ENCODE assay signal across 16 cellular contexts in the genomic region with DNA sequence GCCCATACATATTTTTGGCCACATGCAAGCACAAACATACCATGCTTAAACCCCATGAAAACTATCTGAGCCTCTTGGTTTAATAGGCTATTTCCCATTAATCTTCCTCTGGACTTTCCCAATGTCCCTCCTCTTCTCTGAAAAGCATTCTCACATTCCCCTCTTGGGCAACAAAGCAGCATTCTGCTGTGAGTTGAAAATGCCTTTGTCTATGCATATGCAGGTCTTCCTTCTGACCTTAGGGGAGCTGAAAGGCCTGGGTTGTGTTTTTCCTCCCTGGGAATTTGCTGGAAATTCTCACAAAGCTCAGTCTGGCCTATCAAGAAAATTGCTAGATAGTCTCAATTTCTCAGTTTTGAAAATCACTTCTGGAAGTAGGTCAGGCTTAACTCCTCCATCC. TPM values are rescaled to one million over a fixed set of nuclear protein-coding genes. Genes with fewer than 3 reads are reported as not detected.
DNase-seq lines count a peak whose midpoint lies in the region; ATAC-seq and TF ChIP-seq lines count a peak whose summit lies in the region.
"Had no signal": no experiment of that assay in that cellular context is flagged by ENCODE, and none has a peak within 500 bp of the region (broad histone marks: within the 10 kb centered on the region; RNA-seq: fewer than 3 reads in every experiment).

No MANE protein-coding gene starts in this region.

- no peaks in the 10 kb centered on the region for H3K36me3 ChIP-seq in aorta (ENCODE audit: control insufficient read depth in 1 of 2, insufficient read depth in 2 of 2, low read length in 1 of 2)
- H3K36me3 ChIP-seq: BLaER1 had no signal

- no peaks in the 10 kb centered on the region for H3K4me1 ChIP-seq in aorta (ENCODE audit: control insufficient read depth in 1 of 2, insufficient read depth in 2 of 2, low read length in 2 of 2)
- H3K4me1 ChIP-seq: BLaER1, Caco-2 had no signal

- H3K4me3 Mint-ChIP-seq in WTC11, result no peak overlapping the region
- H3K4me3 Mint-ChIP-seq in memory B cell, result no peak overlapping the region
- H3K4me3 Mint-ChIP-seq: CD8-positive, alpha-beta memory T cell had no signal

- H3K9me3 ChIP-seq in aorta (ENCODE audit: control insufficient read depth, low read length), result no peaks in the 10 kb centered on the region
- H3K9me3 ChIP-seq: BLaER1, Caco-2 had no signal

- no peak for TF ChIP-seq CTCF in WTC11 (IDR thresholded peaks at IDR 0.05)

- H3K36me3 Mint-ChIP-seq in activated naive CD4-positive, alpha-beta T cell treated with anti-CD3 and anti-CD28 coated beads, Interleukin-2, amount 50 U/mL, for 72 hours, result no peaks in the 10 kb centered on the region
- H3K36me3 Mint-ChIP-seq in WTC11, result no peaks in the 10 kb centered on the region
- H3K36me3 Mint-ChIP-seq in memory B cell, result no peaks in the 10 kb centered on the region
- H3K36me3 Mint-ChIP-seq: CD8-positive, alpha-beta memory T cell had no signal

- POLR2A ChIA-PET in WTC11 (lab: Charles Lee), result no interaction called here

- no peak overlapping the region for H3K27ac Mint-ChIP-seq in activated naive CD4-positive, alpha-beta T cell treated with anti-CD3 and anti-CD28 coated beads, Interleukin-2, amount 50 U/mL, for 72 hours
- H3K27ac Mint-ChIP-seq in WTC11 (no peak overlapping the region), memory B cell (peak overlapping the region; percentile 4)
- H3K27ac Mint-ChIP-seq: CD8-positive, alpha-beta memory T cell; H9 had no signal

- H3K4me3 ChIP-seq in aorta (ENCODE audit: low read length in 2 of 2), result no peak overlapping the region
- H3K4me3 ChIP-seq: BLaER1 had no signal

- intact Hi-C loops in aorta (cut with DNase I), result no loop called here

- CTCF ChIA-PET in WTC11 (lab: Charles Lee), result interaction anchor here (1.3 kb wide), 2 partner anchors 15 to 693 kb away, joined by 4 to 5 read pairs; no protein-coding TSS in a partner anchor

- no peaks in the 10 kb centered on the region for H3K27me3 Mint-ChIP-seq in WTC11 (ENCODE audit: low read depth)
- no peaks in the 10 kb centered on the region for H3K27me3 Mint-ChIP-seq in memory B cell

- H3K9me3 Mint-ChIP-seq in activated naive CD4-positive, alpha-beta T cell treated with anti-CD3 and anti-CD28 coated beads, Interleukin-2, amount 50 U/mL, for 72 hours, result no peaks in the 10 kb centered on the region
- H3K9me3 Mint-ChIP-seq in WTC11 (peaks cover 3% of the 10 kb centered on the region; the same call in 1 of the 2 replicates), memory B cell (no peaks in the 10 kb centered on the region)
- H3K9me3 Mint-ChIP-seq: CD8-positive, alpha-beta memory T cell had no signal

- ATAC-seq in activated naive CD4-positive, alpha-beta T cell treated with anti-CD3 and anti-CD28 coated beads, Interleukin-2, amount 50 U/mL, for 72 hours, result peak; percentile 19 to 30
- ATAC-seq in WTC11, result peak; percentile 60
- ATAC-seq in memory B cell (ENCODE audit: low read depth), result no peak
- ATAC-seq in HG02870 (IDR thresholded peaks at IDR 0.05; ENCODE audit: unreplicated experiment), result no peak
- ATAC-seq in aorta (ENCODE audit: low FRiP score), result no peak

- H3K4me1 Mint-ChIP-seq in WTC11 (peaks cover 9% of the 10 kb centered on the region), memory B cell (no peaks in the 10 kb centered on the region)

- H3K27me3 ChIP-seq in aorta (ENCODE audit: control insufficient read depth in 1 of 2, insufficient read depth in 2 of 2, low read length in 1 of 2), result no peaks in the 10 kb centered on the region

- H3K27ac ChIP-seq in aorta (ENCODE audit: low read depth in 1 of 2, low read length in 2 of 2), result no peak overlapping the region
- H3K27ac ChIP-seq: BLaER1 had no signal

- no peak for DNase-seq in activated naive CD4-positive, alpha-beta T cell treated with anti-CD3 and anti-CD28 coated beads, Interleukin-2, amount 50 U/mL, for 72 hours (ENCODE audit: low spot score in 2 of 2)
- DNase-seq in activated naive CD4-positive, alpha-beta T cell treated with anti-CD3 and anti-CD28 coated beads, Interleukin-2, amount 50 U/mL, for 16 hours, result no peak
- no peak for DNase-seq in WTC11 (ENCODE audit: low spot score)
- no peak for DNase-seq in memory B cell (ENCODE audit: low spot score in 2 of 2)
- no peak for DNase-seq in NCI-H187 treated with DMSO at 0.1 percent for 48 hours (lab: John Stamatoyannopoulos, UW)
- no peak for DNase-seq in aorta
- no peak for DNase-seq in cerebellar nuclear complex (lab: John Stamatoyannopoulos, UW)
- DNase-seq: 8988T; AML-193; Caco-2; CD8-positive, alpha-beta memory T cell; DMS53; GOT3; H9 had no signal

TF ChIP-seq in WTC11, 78 proteins besides CTCF, POLR2A, EP300 and RAD21:
- TF ChIP-seq GABPB1 (CRISPR knock-in tag; IDR thresholded peaks at IDR 0.05), result no peak
- no peak for TF ChIP-seq ZBTB21 (CRISPR knock-in tag; IDR thresholded peaks at IDR 0.05; ENCODE audit: borderline replicate concordance)
- no peak for TF ChIP-seq FOXP1 (CRISPR knock-in tag; IDR thresholded peaks at IDR 0.05; ENCODE audit: borderline replicate concordance)
- no peak for TF ChIP-seq ZNF423 (CRISPR knock-in tag; IDR thresholded peaks at IDR 0.05)
- no peak for TF ChIP-seq ZNF317 (CRISPR knock-in tag; IDR thresholded peaks at IDR 0.05; ENCODE audit: borderline replicate concordance, low read depth)
- no peak for TF ChIP-seq ZNF219 (CRISPR knock-in tag; IDR thresholded peaks at IDR 0.05; ENCODE audit: borderline replicate concordance)
- no peak for TF ChIP-seq OVOL2 (CRISPR knock-in tag; IDR thresholded peaks at IDR 0.05; ENCODE audit: borderline replicate concordance)

RNA-seq across cellular contexts. Expression of a gene that starts 4.2 kb away (rescaled TPM):
- under 1 TPM in 1 of 2 donors, not detected in 1; 0.57 TPM for total RNA-seq in activated naive CD4-positive, alpha-beta T cell treated with anti-CD3 and anti-CD28 coated beads, Interleukin-2, amount 50 U/mL, for 72 hours
- total RNA-seq in WTC11 (2021) (0.24 to 0.41 TPM (median 0.25 TPM) in 3 replicates), aorta (100 to 1,000 TPM; 113 to 115 TPM)
- 100 to 1,000 TPM in 1 of 2 donors, 10 to 100 TPM in 1; 20.6 to 105 TPM for polyA plus RNA-seq in aorta
- total RNA-seq: Caco-2, H9 had no signal

Comparison
In these comparisons a context has a peak if more than half of its experiments do, and no peak if none do; other contexts are left out.
1. ATAC-seq: peak in activated naive CD4-positive, alpha-beta T cell treated with anti-CD3 and anti-CD28 coated beads, Interleukin-2, amount 50 U/mL, for 72 hours (2 of 2) and WTC11 (single experiment); none in memory B cell (single experiment), HG02870 (single experiment) and aorta (single experiment).
2. RNA of a gene that starts 4.2 kb away (total RNA-seq): 113 to 115 TPM in aorta; 0.57 TPM in activated naive CD4-positive, alpha-beta T cell treated with anti-CD3 and anti-CD28 coated beads, Interleukin-2, amount 50 U/mL, for 72 hours and 0.24 to 0.41 TPM in WTC11; every median in the first group is over 10 times any median in the second.